Comparison of ENCODE assay signal across 22 cellular contexts in genomic region chr19:4120933-4121612, GRCh38. TPM values are rescaled to one million over a fixed set of nuclear protein-coding genes. Genes with fewer than 3 reads are reported as not detected.
DNase-seq lines count a peak whose midpoint lies in the region; ATAC-seq and TF ChIP-seq lines count a peak whose summit lies in the region.
"Had no signal": no experiment of that assay in that cellular context is flagged by ENCODE, and none has a peak within 500 bp of the region (broad histone marks: within the 10 kb centered on the region; RNA-seq: fewer than 3 reads in every experiment).

No MANE protein-coding gene starts in this region.

- H3K9me3 Mint-ChIP-seq in activated naive CD8-positive, alpha-beta T cell treated with anti-CD3 and anti-CD28 coated beads, Interleukin-2, amount 50 U/mL, for 24 hours: no peaks in the 10 kb centered on the region
- no peaks in the 10 kb centered on the region for H3K9me3 Mint-ChIP-seq in naive thymus-derived CD4-positive, alpha-beta T cell
- no peaks in the 10 kb centered on the region for H3K9me3 Mint-ChIP-seq in Calu3 (ENCODE audit: low read depth, unreplicated experiment)
- H3K9me3 Mint-ChIP-seq: CD4-positive, CD25-positive, alpha-beta regulatory T cell had no signal

- H3K27me3 Mint-ChIP-seq in activated naive CD8-positive, alpha-beta T cell treated with anti-CD3 and anti-CD28 coated beads, Interleukin-2, amount 50 U/mL, for 24 hours: no peaks in the 10 kb centered on the region
- no peaks in the 10 kb centered on the region for H3K27me3 Mint-ChIP-seq in naive thymus-derived CD4-positive, alpha-beta T cell
- H3K27me3 Mint-ChIP-seq in Calu3 (ENCODE audit: unreplicated experiment): no peaks in the 10 kb centered on the region
- H3K27me3 Mint-ChIP-seq: CD4-positive, CD25-positive, alpha-beta regulatory T cell had no signal

- BruUV-seq in Calu3 (replicated peaks; lab: Mats Ljungman, UMichigan): no TSS peak

- H3K27ac ChIP-seq in 22Rv1 (peak overlapping the region; percentile 29; the same call in 1 of the 2 replicates), HEK293 (ENCODE audit: extremely low read depth, low read depth, low read length) (no peak overlapping the region)
- peak overlapping the region; percentile 48 for H3K27ac ChIP-seq in naive thymus-derived CD4-positive, alpha-beta T cell (ENCODE audit: low read depth, low read length)
- H3K27ac ChIP-seq: ovary, thyroid gland had no signal

- peaks cover 6% of the 10 kb centered on the region; the same call in 1 of the 2 replicates for H3K4me1 ChIP-seq in HEK293 (ENCODE audit: control insufficient read depth, insufficient read depth, low read length)
- peaks cover 10 to 11% of the 10 kb centered on the region in 2 donors for H3K4me1 ChIP-seq in naive thymus-derived CD4-positive, alpha-beta T cell (ENCODE audit: control insufficient read depth in 2 of 2, insufficient read depth in 2 of 2, low read length in 2 of 2)

- no peak overlapping the region for H3K4me3 ChIP-seq in HEK293 (ENCODE audit: low read depth, low read length)
- no peak overlapping the region for H3K4me3 ChIP-seq in naive thymus-derived CD4-positive, alpha-beta T cell (ENCODE audit: low read length)
- no peak overlapping the region for H3K4me3 ChIP-seq in MG63
- H3K4me3 ChIP-seq: ovary, thyroid gland had no signal

- H3K36me3 ChIP-seq in HEK293 (ENCODE audit: control insufficient read depth in 2 of 2, insufficient read depth in 1 of 2, low read length in 2 of 2) (peaks cover 12 to 42% of the 10 kb centered on the region in 2 experiments; a peak in 2 of 3 replicates), MG63 (peaks cover 9% of the 10 kb centered on the region)
- H3K36me3 ChIP-seq in naive thymus-derived CD4-positive, alpha-beta T cell (ENCODE audit: control insufficient read depth in 2 of 3, insufficient read depth in 3 of 3, low read length in 3 of 3): peaks cover 0 to 29% (median 0%) of the 10 kb centered on the region in 3 experiments
- H3K36me3 ChIP-seq: ovary had no signal

- no peak for DNase-seq in activated naive CD8-positive, alpha-beta T cell treated with anti-CD3 and anti-CD28 coated beads, Interleukin-2, amount 50 U/mL, for 24 hours
- no peak for DNase-seq in naive thymus-derived CD4-positive, alpha-beta T cell
- DNase-seq in Calu3 (no peak), MG63 (no peak), NCI-H1436 treated with DMSO at 0.1 percent for 48 hours (lab: John Stamatoyannopoulos, UW) (no peak)
- DNase-seq: activated CD4-positive, alpha-beta T cell treated with anti-CD3 and anti-CD28 coated beads for 48 hours; activated CD8-positive, alpha-beta memory T cell treated with anti-CD3 and anti-CD28 coated beads, Interleukin-2, amount 50 U/mL, for 48 hours; activated naive CD4-positive, alpha-beta T cell treated with Interleukin-2 at 50 U/mL for 16 hours; CD4-positive, CD25-positive, alpha-beta regulatory T cell; cortex of kidney; DMS153; GDM1; NCI-H1694; NCI-H2171 treated with DMSO at 0.1 percent for 48 hours; NCI-H526 treated with DMSO at 0.1 percent for 48 hours; ovary; Right ventricle myocardium superior; thyroid gland had no signal

- ATAC-seq in activated naive CD8-positive, alpha-beta T cell treated with anti-CD3 and anti-CD28 coated beads, Interleukin-2, amount 50 U/mL, for 24 hours: no peak
- ATAC-seq in naive thymus-derived CD4-positive, alpha-beta T cell: no peak
- ATAC-seq in HG02623 (IDR thresholded peaks at IDR 0.05; ENCODE audit: unreplicated experiment): no peak
- ATAC-seq: sciatic nerve had no signal

- no peaks in the 10 kb centered on the region for H3K27me3 ChIP-seq in naive thymus-derived CD4-positive, alpha-beta T cell (ENCODE audit: control insufficient read depth in 2 of 2, insufficient read depth in 2 of 2, low read length in 2 of 2)
- no peaks in the 10 kb centered on the region for H3K27me3 ChIP-seq in MG63
- H3K27me3 ChIP-seq: ovary, thyroid gland had no signal

- TF ChIP-seq CTCF in 22Rv1 (IDR thresholded peaks at IDR 0.05) (no peak), HEK293 (tag by site-specific recombination; IDR thresholded peaks at IDR 0.05) (no peak), Calu3 (IDR thresholded peaks at IDR 0.05; ENCODE audit: unreplicated experiment) (no peak)

- POLR2A ChIA-PET in HEK293 (lab: Yijun Ruan, JAX): no interaction called here
- POLR2A ChIA-PET in naive thymus-derived CD4-positive, alpha-beta T cell (lab: Charles Lee): interaction anchor here (0.6 to 1.8 kb wide), 4 partner anchors 12 to 55 kb away, joined by 3 to 5 read pairs (median 4); no protein-coding TSS in a partner anchor

- H3K36me3 Mint-ChIP-seq in activated naive CD8-positive, alpha-beta T cell treated with anti-CD3 and anti-CD28 coated beads, Interleukin-2, amount 50 U/mL, for 24 hours (ENCODE audit: low read depth): peaks cover 8% of the 10 kb centered on the region
- H3K36me3 Mint-ChIP-seq in naive thymus-derived CD4-positive, alpha-beta T cell: peaks cover 0 to 9% (median 0%) of the 10 kb centered on the region in 5 donors
- H3K36me3 Mint-ChIP-seq in Calu3 (ENCODE audit: insufficient read depth, unreplicated experiment): peaks cover 15% of the 10 kb centered on the region

- H3K4me1 Mint-ChIP-seq in activated naive CD8-positive, alpha-beta T cell treated with anti-CD3 and anti-CD28 coated beads, Interleukin-2, amount 50 U/mL, for 24 hours: peaks cover 32% of the 10 kb centered on the region
- peaks cover 17 to 42% (median 32%) of the 10 kb centered on the region in 7 donors for H3K4me1 Mint-ChIP-seq in naive thymus-derived CD4-positive, alpha-beta T cell
- peaks cover 21% of the 10 kb centered on the region for H3K4me1 Mint-ChIP-seq in Calu3 (ENCODE audit: low read depth, unreplicated experiment)

- H3K4me3 Mint-ChIP-seq in activated naive CD8-positive, alpha-beta T cell treated with anti-CD3 and anti-CD28 coated beads, Interleukin-2, amount 50 U/mL, for 24 hours: no peak overlapping the region
- H3K4me3 Mint-ChIP-seq in naive thymus-derived CD4-positive, alpha-beta T cell: peak overlapping the region in 3 of 10 donors; percentile 14 to 51 (median 23)
- H3K4me3 Mint-ChIP-seq in Calu3 (ENCODE audit: low read depth, unreplicated experiment): no peak overlapping the region

- intact Hi-C loops in naive thymus-derived CD4-positive, alpha-beta T cell (cut with micrococcal nuclease): loop anchor here (5.0 kb wide), 2 partner anchors 114 to 516 kb away; partner anchors contain the start of genes PIAS4 (in 1 of the 2) and TNFAIP8L1 (in 1 of the 2)
- intact Hi-C loops in Calu3 (cut with micrococcal nuclease; ENCODE audit: unreplicated experiment): no loop called here

- CTCF ChIA-PET in HEK293 (lab: Yijun Ruan, JAX): no interaction called here
- CTCF ChIA-PET in naive thymus-derived CD4-positive, alpha-beta T cell (lab: Charles Lee): interaction anchor here (0.8 kb wide), 1 partner anchor 19 kb away, joined by 4 read pairs; no protein-coding TSS in a partner anchor
- CTCF ChIA-PET in Calu3 (lab: Charles Lee): no interaction called here

- H3K9me3 ChIP-seq in HEK293 (ENCODE audit: control insufficient read depth, insufficient read depth, low read depth, low read length) (no peaks in the 10 kb centered on the region), MG63 (no peaks in the 10 kb centered on the region)
- no peaks in the 10 kb centered on the region for H3K9me3 ChIP-seq in naive thymus-derived CD4-positive, alpha-beta T cell (ENCODE audit: control insufficient read depth in 2 of 3, low read length in 3 of 3)
- H3K9me3 ChIP-seq: ovary, thyroid gland had no signal

- H3K27ac Mint-ChIP-seq in activated naive CD8-positive, alpha-beta T cell treated with anti-CD3 and anti-CD28 coated beads, Interleukin-2, amount 50 U/mL, for 24 hours: peak overlapping the region; percentile 59
- peak overlapping the region in 4 of 9 donors; percentile 38 to 79 (median 76) for H3K27ac Mint-ChIP-seq in naive thymus-derived CD4-positive, alpha-beta T cell
- no peak overlapping the region for H3K27ac Mint-ChIP-seq in Calu3 (ENCODE audit: unreplicated experiment)

TF ChIP-seq in HEK293, 187 proteins besides CTCF, POLR2A, EP300 and RAD21 (continues in another document):
- TF ChIP-seq BCL11B (tag by site-specific recombination; IDR thresholded peaks at IDR 0.05; ENCODE audit: low read depth) (peak; percentile 60; the same call in 1 of the 2 replicates), ZNF513 (tag by site-specific recombination; IDR thresholded peaks at IDR 0.05) (no peak), ZNF600 (tag by site-specific recombination; IDR thresholded peaks at IDR 0.05) (peak; percentile 53; the same call in 1 of the 2 replicates), GLIS2 (tag by site-specific recombination; IDR thresholded peaks at IDR 0.05) (0 out of 2 replicates have a peak, but pooled peaks have one; percentile 26)

RNA-seq across cellular contexts. Expression of gene MAP2K2, which starts 2.8 kb away (rescaled TPM):
- 100 to 1,000 TPM in 4 of 5 experiments, 10 to 100 TPM in 1; 87.4 to 162 (median 123) TPM for total RNA-seq in naive thymus-derived CD4-positive, alpha-beta T cell
- 10 to 100 TPM; 40.5 to 93.6 TPM for polyA plus RNA-seq in naive thymus-derived CD4-positive, alpha-beta T cell
- total RNA-seq in Calu3 (2022): 113 and 114 TPM in 2 replicates
- total RNA-seq in MG63 (2014; rRNA removed; shearing (Covaris generic); ENCODE audit: low replicate concordance): 115 and 216 TPM in 2 replicates

RNA-seq across cellular contexts. Expression of gene CREB3L3, which starts 32.4 kb away (rescaled TPM):
- not detected for total RNA-seq in naive thymus-derived CD4-positive, alpha-beta T cell
- polyA plus RNA-seq in naive thymus-derived CD4-positive, alpha-beta T cell: not detected
- 0.14 and 0.44 TPM in 2 replicates for total RNA-seq in Calu3 (2022)
- not detected in 2 replicates for total RNA-seq in MG63 (2014; rRNA removed; shearing (Covaris generic); ENCODE audit: low replicate concordance)
- total RNA-seq: CD4-positive, CD25-positive, alpha-beta regulatory T cell; Right ventricle myocardium superior; sciatic nerve; thyroid gland had no signal

RNA-seq across cellular contexts. Expression of gene ZBTB7A, which starts 54.4 kb away (rescaled TPM):
- 10 to 100 TPM; 47.4 to 76.0 (median 52.0) TPM for total RNA-seq in naive thymus-derived CD4-positive, alpha-beta T cell
- polyA plus RNA-seq in naive thymus-derived CD4-positive, alpha-beta T cell: 10 to 100 TPM; 15.3 to 45.0 TPM
- 38.0 and 44.7 TPM in 2 replicates for total RNA-seq in Calu3 (2022)
- 7.8 and 8.7 TPM in 2 replicates for total RNA-seq in MG63 (2014; rRNA removed; shearing (Covaris generic); ENCODE audit: low replicate concordance)
